ENCODE assay signal across 1 cellular context in genomic region chr1:21265644-21266043, GRCh38.
TF ChIP-seq lines count a peak whose summit lies in the region.

No MANE protein-coding gene starts in this region.

TF ChIP-seq in WTC11, 78 proteins besides CTCF, POLR2A, EP300 and RAD21 (continued from another document):
- no peak for TF ChIP-seq ERG (CRISPR knock-in tag; IDR thresholded peaks at IDR 0.05)
- no peak for TF ChIP-seq TEAD4 (CRISPR knock-in tag; IDR thresholded peaks at IDR 0.05)
- no peak for TF ChIP-seq NFE2L1 (CRISPR knock-in tag; IDR thresholded peaks at IDR 0.05)
- TF ChIP-seq FOXP1 (CRISPR knock-in tag; IDR thresholded peaks at IDR 0.05; ENCODE audit: borderline replicate concordance), result no peak
- TF ChIP-seq ZSCAN18 (CRISPR knock-in tag; IDR thresholded peaks at IDR 0.05), result no peak
- TF ChIP-seq IRF2 (CRISPR knock-in tag; IDR thresholded peaks at IDR 0.05; ENCODE audit: borderline replicate concordance, low read depth), result no peak
- no peak for TF ChIP-seq ZNF425 (CRISPR knock-in tag; conservative IDR thresholded peaks at IDR 0.05)
- TF ChIP-seq, protein P1, sequence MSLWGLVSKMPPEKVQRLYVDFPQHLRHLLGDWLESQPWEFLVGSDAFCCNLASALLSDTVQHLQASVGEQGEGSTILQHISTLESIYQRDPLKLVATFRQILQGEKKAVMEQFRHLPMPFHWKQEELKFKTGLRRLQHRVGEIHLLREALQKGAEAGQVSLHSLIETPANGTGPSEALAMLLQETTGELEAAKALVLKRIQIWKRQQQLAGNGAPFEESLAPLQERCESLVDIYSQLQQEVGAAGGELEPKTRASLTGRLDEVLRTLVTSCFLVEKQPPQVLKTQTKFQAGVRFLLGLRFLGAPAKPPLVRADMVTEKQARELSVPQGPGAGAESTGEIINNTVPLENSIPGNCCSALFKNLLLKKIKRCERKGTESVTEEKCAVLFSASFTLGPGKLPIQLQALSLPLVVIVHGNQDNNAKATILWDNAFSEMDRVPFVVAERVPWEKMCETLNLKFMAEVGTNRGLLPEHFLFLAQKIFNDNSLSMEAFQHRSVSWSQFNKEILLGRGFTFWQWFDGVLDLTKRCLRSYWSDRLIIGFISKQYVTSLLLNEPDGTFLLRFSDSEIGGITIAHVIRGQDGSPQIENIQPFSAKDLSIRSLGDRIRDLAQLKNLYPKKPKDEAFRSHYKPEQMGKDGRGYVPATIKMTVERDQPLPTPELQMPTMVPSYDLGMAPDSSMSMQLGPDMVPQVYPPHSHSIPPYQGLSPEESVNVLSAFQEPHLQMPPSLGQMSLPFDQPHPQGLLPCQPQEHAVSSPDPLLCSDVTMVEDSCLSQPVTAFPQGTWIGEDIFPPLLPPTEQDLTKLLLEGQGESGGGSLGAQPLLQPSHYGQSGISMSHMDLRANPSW (CRISPR knock-in tag; conservative IDR thresholded peaks at IDR 0.05; ENCODE audit: low read depth), result no peak
